ENCODE assay signal across 9 cellular contexts in the genomic region with DNA sequence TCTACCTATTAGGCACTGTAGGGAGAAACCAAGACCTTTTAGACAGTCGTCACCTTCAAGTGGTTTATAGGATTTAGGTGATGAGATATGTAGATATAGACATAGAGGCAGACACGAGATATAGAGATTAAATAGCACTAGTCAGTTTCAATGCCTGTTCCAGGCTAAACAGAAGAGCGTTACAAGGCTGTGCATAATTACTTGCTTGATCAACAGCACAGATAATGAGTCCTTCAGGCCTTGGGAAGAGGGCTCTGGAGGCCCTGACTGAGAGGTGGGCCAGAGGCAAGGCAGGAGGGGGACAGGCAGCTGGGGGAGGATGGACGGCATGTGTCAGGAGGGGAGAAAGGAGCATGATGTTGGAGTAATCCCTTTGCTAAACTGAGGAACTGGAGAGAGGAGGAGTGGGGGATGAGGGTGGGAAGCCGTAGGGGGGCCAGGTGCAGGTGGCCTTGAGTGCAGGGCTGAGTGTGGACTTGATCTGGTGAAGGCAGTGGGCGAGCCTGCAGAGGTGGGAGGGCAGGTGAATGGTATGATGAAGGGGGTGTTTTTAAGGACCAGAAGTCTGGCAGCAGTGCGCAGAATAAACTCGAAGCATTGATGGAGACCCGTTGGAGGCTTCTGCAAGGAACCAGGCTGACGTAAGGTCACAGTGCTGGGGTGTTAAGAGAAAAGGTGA. TPM values are rescaled to one million over a fixed set of nuclear protein-coding genes. Genes with fewer than 3 reads are reported as not detected.
DNase-seq lines count a peak whose midpoint lies in the region; ATAC-seq and TF ChIP-seq lines count a peak whose summit lies in the region.
"Had no signal": no experiment of that assay in that cellular context is flagged by ENCODE, and none has a peak within 500 bp of the region (broad histone marks: within the 10 kb centered on the region; RNA-seq: fewer than 3 reads in every experiment).

No MANE protein-coding gene starts in this region.

- DNase-seq in DMS153 (lab: John Stamatoyannopoulos, UW) (peak; percentile 22), DMS153 treated with DMSO at 0.1 percent for 48 hours (lab: John Stamatoyannopoulos, UW; ENCODE audit: unreplicated experiment) (no peak), SK-N-MC (ENCODE audit: low read depth, low spot score) (no peak), glutamatergic neuron (no peak), CD1c-positive myeloid dendritic cell (ENCODE audit: extremely low spot score) (no peak), GDM1 (lab: John Stamatoyannopoulos, UW) (no peak)

- H3K4me3 ChIP-seq in SK-N-MC (peak overlapping the region; percentile 79), skin epidermis (peak overlapping the region in 5 of 7 experiments; percentile 45 to 58 (median 49))

- H3K36me3 Mint-ChIP-seq in glutamatergic neuron (ENCODE audit: unreplicated experiment): no peaks in the 10 kb centered on the region

- peaks cover 6% of the 10 kb centered on the region for H3K27me3 Mint-ChIP-seq in glutamatergic neuron (ENCODE audit: unreplicated experiment)

- H3K4me1 Mint-ChIP-seq in glutamatergic neuron (ENCODE audit: low read depth, unreplicated experiment): peaks cover 43% of the 10 kb centered on the region

- peak overlapping the region; percentile 87 for H3K9ac ChIP-seq in SK-N-MC (ENCODE audit: insufficient read length)

- H3K27ac Mint-ChIP-seq in glutamatergic neuron (ENCODE audit: unreplicated experiment): peak overlapping the region; percentile 96

- no peak for TF ChIP-seq CTCF in glutamatergic neuron (IDR thresholded peaks at IDR 0.05; ENCODE audit: partially characterized antibody, unreplicated experiment)

- H3K4me3 Mint-ChIP-seq in glutamatergic neuron (ENCODE audit: unreplicated experiment): peak overlapping the region; percentile 83

- H3K36me3 ChIP-seq in SK-N-MC (ENCODE audit: insufficient read depth, low read length): no peaks in the 10 kb centered on the region

- no peak for ATAC-seq in HG03139 (IDR thresholded peaks at IDR 0.05; ENCODE audit: unreplicated experiment)

- H3K9me3 ChIP-seq in SK-N-MC (ENCODE audit: low read depth, low read length): no peaks in the 10 kb centered on the region

- H3K9me3 Mint-ChIP-seq in glutamatergic neuron (ENCODE audit: unreplicated experiment): peaks cover 19% of the 10 kb centered on the region

- H3K27ac ChIP-seq in SK-N-MC (peak overlapping the region; percentile 99; the same call in 1 of the 2 replicates), skin epidermis (peak overlapping the region in 20 of 21 experiments; percentile 91 to 100 (median 98))
- H3K27ac ChIP-seq: 22Rv1 had no signal

RNA-seq across cellular contexts. Expression of a gene that starts 43.9 kb away (rescaled TPM):
- total RNA-seq in glutamatergic neuron (ENCODE audit: unreplicated experiment): 1.3 TPM

RNA-seq across cellular contexts. Expression of a gene that starts 50.9 kb away (rescaled TPM):
- total RNA-seq in glutamatergic neuron (ENCODE audit: unreplicated experiment): 127 TPM
